8 cellular contexts compared by ENCODE assay signal in the genomic region with DNA sequence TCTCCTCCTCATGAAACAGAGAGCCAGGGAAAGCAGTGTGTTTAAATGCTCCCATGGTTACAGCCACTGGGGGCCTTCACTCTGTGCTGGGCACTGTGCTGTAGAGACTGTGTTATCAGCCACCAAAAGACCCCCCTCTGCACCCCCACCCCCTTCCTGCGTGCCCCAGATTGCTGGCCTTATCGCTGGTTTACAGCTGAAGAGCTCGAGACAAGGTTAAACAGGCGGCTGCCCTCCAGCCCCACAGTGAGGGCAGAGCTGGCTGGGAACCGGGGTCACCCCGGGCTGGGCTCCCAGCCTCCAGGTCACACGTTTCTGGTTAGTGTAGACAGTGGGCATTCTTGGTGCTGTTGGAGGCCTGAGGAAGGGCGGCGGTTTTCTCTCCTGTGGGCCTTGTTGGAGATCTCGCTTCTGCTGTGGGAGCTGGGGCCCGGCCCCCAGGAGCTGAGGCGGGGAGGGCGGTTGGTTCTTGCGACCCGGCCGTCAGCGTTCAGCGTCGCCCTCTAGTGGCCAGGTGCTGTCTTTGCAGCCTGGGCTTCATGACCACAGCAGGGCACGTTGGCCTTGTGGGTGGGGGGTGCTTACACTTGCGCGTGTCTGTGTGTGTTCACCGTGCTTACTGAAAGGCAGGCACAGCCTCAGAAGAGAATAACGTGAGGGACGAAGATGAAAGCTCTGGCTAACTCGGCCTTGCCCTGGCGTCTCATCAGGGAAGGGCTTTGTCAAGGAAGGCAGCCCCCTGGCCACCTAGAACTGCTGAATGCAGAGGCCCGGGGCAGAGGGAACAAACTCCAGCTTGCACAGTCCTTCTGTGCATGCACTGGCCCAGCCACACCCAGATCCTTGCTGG. TPM values are rescaled to one million over a fixed set of nuclear protein-coding genes. Genes with fewer than 3 reads are reported as not detected.
DNase-seq lines count a peak whose midpoint lies in the region; ATAC-seq, FAIRE-seq and TF ChIP-seq lines count a peak whose summit lies in the region.

No MANE protein-coding gene starts in this region.

- H3K4me3 Mint-ChIP-seq in osteocyte (ENCODE audit: unreplicated experiment): no peak overlapping the region

- TF ChIP-seq CTCF in osteocyte (IDR thresholded peaks at IDR 0.05): peak; percentile 78

- H3K4me1 Mint-ChIP-seq in osteocyte (ENCODE audit: unreplicated experiment): peaks cover 32% of the 10 kb centered on the region

- no peak for TF ChIP-seq POLR2A in erythroblast (IDR thresholded peaks at IDR 0.05; ENCODE audit: low read length)

- peak; percentile 91 for FAIRE-seq in urothelium cell line (lab: Jason Lieb, UNC)

- DNase-seq in DMS153 treated with DMSO at 0.1 percent for 48 hours (lab: John Stamatoyannopoulos, UW; ENCODE audit: unreplicated experiment) (peak; percentile 3), DMS153 (lab: John Stamatoyannopoulos, UW) (no peak), NCI-H460 (ENCODE audit: extremely low read depth, low read depth) (peak; percentile 26), erythroblast (lab: John Stamatoyannopoulos, UW) (peak; percentile 81 to 94), osteocyte (ENCODE audit: extremely low spot score, unreplicated experiment) (peak; percentile 84), urothelium cell line (ENCODE audit: low spot score) (peak; percentile 82)
- peak; percentile 86 for DNase-seq in activated CD8-positive, alpha-beta memory T cell treated with anti-CD3 and anti-CD28 coated beads, Interleukin-2, amount 50 U/mL, for 48 hours

- no peak for ATAC-seq in HG03378 (IDR thresholded peaks at IDR 0.05; ENCODE audit: unreplicated experiment)

- H3K27ac Mint-ChIP-seq in osteocyte (ENCODE audit: unreplicated experiment): no peak overlapping the region

- no peaks in the 10 kb centered on the region for H3K27me3 Mint-ChIP-seq in osteocyte (ENCODE audit: unreplicated experiment)

- H3K36me3 Mint-ChIP-seq in osteocyte (ENCODE audit: unreplicated experiment): peaks cover 24% of the 10 kb centered on the region

- H3K9me3 Mint-ChIP-seq in osteocyte (ENCODE audit: unreplicated experiment): no peaks in the 10 kb centered on the region

RNA-seq across cellular contexts. Expression of a gene that starts 40.8 kb away (rescaled TPM):
- total RNA-seq in NCI-H460 (2014; rRNA removed; shearing (Covaris generic)): 8.2 and 8.7 TPM in 2 replicates
- polyA plus RNA-seq in NCI-H460 (2014; cell fraction: nucleus; rRNA removed): 4.5 and 5.3 TPM in 2 replicates
- total RNA-seq in osteocyte: 28.9 and 29.1 TPM in 2 replicates
